ENCODE assay signal across 16 cellular contexts in the genomic region with DNA sequence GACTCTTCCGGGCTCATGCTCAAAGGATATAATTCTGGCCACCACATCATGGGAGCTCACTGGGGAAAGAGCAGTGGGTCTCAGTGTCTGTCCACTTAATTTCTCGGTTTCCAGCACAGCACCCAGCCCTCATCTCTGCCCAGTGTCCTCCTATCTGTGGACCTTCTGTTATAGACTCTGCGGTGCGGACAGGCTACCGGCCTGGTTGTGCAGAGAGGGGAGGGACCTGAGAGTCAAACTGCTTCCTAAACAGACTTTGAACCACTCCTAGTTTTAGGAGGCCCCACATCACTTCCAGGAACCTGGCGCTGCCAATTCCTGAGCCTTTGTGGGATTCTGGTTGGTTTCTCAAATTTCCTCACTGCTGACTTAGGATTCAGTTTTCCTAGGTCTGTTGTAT. TPM values are rescaled to one million over a fixed set of nuclear protein-coding genes. Genes with fewer than 3 reads are reported as not detected.
A peak's percentile ranks its signal among the peaks of the same experiment; 100 is the strongest.
DNase-seq lines count a peak whose midpoint lies in the region; ATAC-seq, FAIRE-seq and TF ChIP-seq lines count a peak whose summit lies in the region.
"Had no signal": no experiment of that assay in that cellular context is flagged by ENCODE, and none has a peak within 500 bp of the region (broad histone marks: within the 10 kb centered on the region; RNA-seq: fewer than 3 reads in every experiment).

No MANE protein-coding gene starts in this region.

- no peak overlapping the region for H3K4me3 ChIP-seq in keratinocyte (ENCODE audit: control insufficient read depth in 2 of 3, extremely low read depth in 1 of 3, insufficient read depth in 2 of 3, low read depth in 1 of 3, low read length in 3 of 3)
- H3K4me3 ChIP-seq: heart left ventricle had no signal

- H3K9me3 ChIP-seq in T-helper 17 cell (ENCODE audit: control insufficient read depth, low read length, poor library complexity, severe bottlenecking) = no peaks in the 10 kb centered on the region
- no peaks in the 10 kb centered on the region for H3K9me3 ChIP-seq in keratinocyte (ENCODE audit: control insufficient read depth, low read depth, low read length)
- H3K9me3 ChIP-seq: heart left ventricle had no signal

- H3K27ac Mint-ChIP-seq in activated naive CD4-positive, alpha-beta T cell treated with anti-CD3 and anti-CD28 coated beads, Interleukin-2, amount 10 ng/mL, durations not matched to agents 7 days and 5 days = peak overlapping the region; percentile 95
- H3K27ac Mint-ChIP-seq in activated naive CD4-positive, alpha-beta T cell treated with anti-CD3 and anti-CD28 coated beads, Interleukin-2, amount 50 U/mL, for 72 hours = peak overlapping the region in 1 of 2 donors; percentile 94
- peak overlapping the region; percentile 100 for H3K27ac Mint-ChIP-seq in T-helper 17 cell
- peak overlapping the region; percentile 88 for H3K27ac Mint-ChIP-seq in stimulated activated effector memory CD8-positive, alpha-beta T cell treated with anti-CD3 and anti-CD28 coated beads, Interleukin-12 subunit alpha, Interleukin-12 subunit beta, amount 100 ng/mL, for 72 hours

- H3K9ac ChIP-seq in keratinocyte (ENCODE audit: control insufficient read depth, extremely low read depth, insufficient read depth, low read length) = no peak overlapping the region

- H3K79me2 ChIP-seq in keratinocyte (ENCODE audit: control insufficient read depth, insufficient read depth, low read length) = no peaks in the 10 kb centered on the region

- dilution Hi-C loops in keratinocyte (cut with MboI; ENCODE audit: extremely low pct_ligation_motif_present, low sequenced_read_pairs) = no loop called here

- H3K27ac ChIP-seq in keratinocyte (ENCODE audit: control insufficient read depth, insufficient read depth, low read length) = peak overlapping the region; percentile 95

- no peak for TF ChIP-seq CTCF in keratinocyte (optimal IDR thresholded peaks at IDR 0.05 in 1 of 3, IDR thresholded peaks at IDR 0.05 in 1 of 3, conservative IDR thresholded peaks at IDR 0.05 in 1 of 3; ENCODE audit: extremely low read depth in 1 of 3, insufficient read depth in 2 of 3, low read length in 3 of 3)

- H3K27me3 Mint-ChIP-seq in activated naive CD4-positive, alpha-beta T cell treated with anti-CD3 and anti-CD28 coated beads, Interleukin-2, amount 10 ng/mL, durations not matched to agents 7 days and 5 days = no peaks in the 10 kb centered on the region
- H3K27me3 Mint-ChIP-seq in T-helper 17 cell = no peaks in the 10 kb centered on the region

- peaks cover 3% of the 10 kb centered on the region for H3K9me3 Mint-ChIP-seq in activated naive CD4-positive, alpha-beta T cell treated with anti-CD3 and anti-CD28 coated beads, Interleukin-2, amount 10 ng/mL, durations not matched to agents 7 days and 5 days
- peaks cover 0 to 3% of the 10 kb centered on the region in 2 donors for H3K9me3 Mint-ChIP-seq in activated naive CD4-positive, alpha-beta T cell treated with anti-CD3 and anti-CD28 coated beads, Interleukin-2, amount 50 U/mL, for 72 hours
- no peaks in the 10 kb centered on the region for H3K9me3 Mint-ChIP-seq in stimulated activated effector memory CD8-positive, alpha-beta T cell treated with anti-CD3 and anti-CD28 coated beads, Interleukin-12 subunit alpha, Interleukin-12 subunit beta, amount 100 ng/mL, for 72 hours

- peaks cover 78% of the 10 kb centered on the region for H3K4me1 Mint-ChIP-seq in activated naive CD4-positive, alpha-beta T cell treated with anti-CD3 and anti-CD28 coated beads, Interleukin-2, amount 10 ng/mL, durations not matched to agents 7 days and 5 days
- H3K4me1 Mint-ChIP-seq in T-helper 17 cell = peaks cover 55% of the 10 kb centered on the region
- H3K4me1 Mint-ChIP-seq in stimulated activated effector memory CD8-positive, alpha-beta T cell treated with anti-CD3 and anti-CD28 coated beads, Interleukin-12 subunit alpha, Interleukin-12 subunit beta, amount 100 ng/mL, for 72 hours = peaks cover 47% of the 10 kb centered on the region

- no peak for FAIRE-seq in keratinocyte (lab: Jason Lieb, UNC)

- no peaks in the 10 kb centered on the region for H4K20me1 ChIP-seq in keratinocyte (ENCODE audit: control insufficient read depth, extremely low read depth, insufficient read depth, low read length)

- no peaks in the 10 kb centered on the region for H3K36me3 ChIP-seq in keratinocyte (ENCODE audit: control insufficient read depth in 2 of 2, extremely low read depth in 1 of 2, insufficient read depth in 2 of 2, low read length in 2 of 2)
- H3K36me3 ChIP-seq: heart left ventricle had no signal

- H3K9me1 ChIP-seq in keratinocyte (ENCODE audit: control insufficient read depth, extremely low read depth, insufficient read depth, low read length) = no peaks in the 10 kb centered on the region

- H3K36me3 Mint-ChIP-seq in activated naive CD4-positive, alpha-beta T cell treated with anti-CD3 and anti-CD28 coated beads, Interleukin-2, amount 10 ng/mL, durations not matched to agents 7 days and 5 days = peaks cover 3% of the 10 kb centered on the region
- H3K36me3 Mint-ChIP-seq in activated naive CD4-positive, alpha-beta T cell treated with anti-CD3 and anti-CD28 coated beads, Interleukin-2, amount 50 U/mL, for 72 hours = no peaks in the 10 kb centered on the region
- H3K36me3 Mint-ChIP-seq in T-helper 17 cell (ENCODE audit: low read depth) = peaks cover 7% of the 10 kb centered on the region
- no peaks in the 10 kb centered on the region for H3K36me3 Mint-ChIP-seq in stimulated activated effector memory CD8-positive, alpha-beta T cell treated with anti-CD3 and anti-CD28 coated beads, Interleukin-12 subunit alpha, Interleukin-12 subunit beta, amount 100 ng/mL, for 72 hours

- no peaks in the 10 kb centered on the region for H3K27me3 ChIP-seq in keratinocyte (ENCODE audit: control insufficient read depth, extremely low read depth, insufficient read depth, low read length)
- H3K27me3 ChIP-seq: heart left ventricle had no signal

- DNase-seq in activated naive CD4-positive, alpha-beta T cell treated with anti-CD3 and anti-CD28 coated beads, Interleukin-2, amount 10 ng/mL, durations not matched to agents 7 days and 5 days = no peak
- no peak for DNase-seq in activated naive CD4-positive, alpha-beta T cell treated with anti-CD3 and anti-CD28 coated beads, Interleukin-2, amount 50 U/mL, for 72 hours (ENCODE audit: low spot score in 2 of 2)
- DNase-seq in T-helper 17 cell (no peak), keratinocyte (ENCODE audit: low read depth, low spot score) (no peak), NCI-H1417 treated with DMSO at 0.1 percent for 48 hours (lab: John Stamatoyannopoulos, UW) (no peak), T-helper 9 cell (no peak)
- no peak for DNase-seq in stimulated activated effector memory CD8-positive, alpha-beta T cell treated with anti-CD3 and anti-CD28 coated beads, Interleukin-12 subunit alpha, Interleukin-12 subunit beta, amount 100 ng/mL, for 72 hours (ENCODE audit: low spot score in 2 of 2)
- DNase-seq: activated CD4-positive, alpha-beta T cell treated with anti-CD3 and anti-CD28 coated beads, Interleukin-2, amount 50 U/mL, for 48 hours; heart left ventricle; KBM-7; NCI-H1436 treated with DMSO at 0.1 percent for 48 hours; NCI-H524; nucleus accumbens; stimulated activated CD4-positive, alpha-beta T cell treated with anti-CD3 and anti-CD28 coated beads, Interleukin-12 subunit alpha, Interleukin-12 subunit beta, amount 100 ng/mL, for 4 hours had no signal

- no peak overlapping the region for H3K4me2 ChIP-seq in keratinocyte (ENCODE audit: control insufficient read depth, extremely low read depth, insufficient read depth, low read depth, low read length)

- peaks cover 48% of the 10 kb centered on the region for H3K4me1 ChIP-seq in keratinocyte (ENCODE audit: control insufficient read depth, extremely low read depth, insufficient read depth, low read length)

- no peak overlapping the region for H3K4me3 Mint-ChIP-seq in activated naive CD4-positive, alpha-beta T cell treated with anti-CD3 and anti-CD28 coated beads, Interleukin-2, amount 10 ng/mL, durations not matched to agents 7 days and 5 days
- no peak overlapping the region for H3K4me3 Mint-ChIP-seq in T-helper 17 cell
- no peak overlapping the region for H3K4me3 Mint-ChIP-seq in stimulated activated effector memory CD8-positive, alpha-beta T cell treated with anti-CD3 and anti-CD28 coated beads, Interleukin-12 subunit alpha, Interleukin-12 subunit beta, amount 100 ng/mL, for 72 hours

- H2AFZ ChIP-seq in keratinocyte (ENCODE audit: control insufficient read depth, low read length) = no peak overlapping the region

- CTCF ChIA-PET in activated naive CD4-positive, alpha-beta T cell treated with anti-CD3 and anti-CD28 coated beads, Interleukin-2, amount 10 ng/mL, durations not matched to agents 7 days and 5 days (lab: Charles Lee) = interaction anchor here (0.9 to 1.0 kb wide), 2 partner anchors 28 to 78 kb away, joined by 3 read pairs; a partner anchor contains a TSS

- no peak for ATAC-seq in activated naive CD4-positive, alpha-beta T cell treated with anti-CD3 and anti-CD28 coated beads, Interleukin-2, amount 50 U/mL, for 72 hours
- no peak for ATAC-seq in T-helper 17 cell
- ATAC-seq in stimulated activated effector memory CD8-positive, alpha-beta T cell treated with anti-CD3 and anti-CD28 coated beads, Interleukin-12 subunit alpha, Interleukin-12 subunit beta, amount 100 ng/mL, for 72 hours = no peak
- ATAC-seq in HG02571 (IDR thresholded peaks at IDR 0.05; ENCODE audit: unreplicated experiment) = no peak
- ATAC-seq: heart left ventricle, Panc1 had no signal

RNA-seq across cellular contexts. Expression of a gene that starts 59.8 kb away (rescaled TPM):
- total RNA-seq in activated naive CD4-positive, alpha-beta T cell treated with anti-CD3 and anti-CD28 coated beads, Interleukin-2, amount 50 U/mL, for 72 hours = 10 to 100 TPM; 51.5 to 70.4 TPM
- 10 to 100 TPM; 47.4 to 62.5 TPM for total RNA-seq in T-helper 17 cell
- 49.5 to 62.4 TPM (median 51.2 TPM) in 3 replicates for polyA plus RNA-seq in keratinocyte
- polyA plus RNA-seq in keratinocyte (2011; ENCODE audit: low read depth) = 120 TPM
- 43.9 and 69.2 TPM in 2 replicates for polyA plus RNA-seq in keratinocyte (2011; cell fraction: cytosol; rRNA removed)
- 30.0 and 37.0 TPM in 2 replicates for polyA plus RNA-seq in keratinocyte (2011; cell fraction: nucleus; rRNA removed)
- 36.8 and 49.4 TPM in 2 replicates for polyA plus RNA-seq in keratinocyte (2012; ENCODE audit: low replicate concordance)
- 11.6 to 19.8 TPM (median 15.4 TPM) in 3 replicates for polyA minus RNA-seq in keratinocyte
- polyA minus RNA-seq in keratinocyte (2011; cell fraction: cytosol; rRNA and poly(A)+ RNA removed) = 12.1 TPM
- 4.2 and 13.4 TPM in 2 replicates for polyA minus RNA-seq in keratinocyte (2011; cell fraction: nucleus; rRNA and poly(A)+ RNA removed)
